ENCODE assay signal across 2 cellular contexts in genomic region chr9:18596920-18597319, GRCh38.
TF ChIP-seq lines count a peak whose summit lies in the region.

No MANE protein-coding gene starts in this region.

TF ChIP-seq in SK-N-SH, 30 proteins besides CTCF, POLR2A, EP300 and RAD21 (continued from another document):
- TF ChIP-seq GABPA (IDR thresholded peaks at IDR 0.05; ENCODE audit: low read depth) = no peak
- TF ChIP-seq NFIC (IDR thresholded peaks at IDR 0.05; ENCODE audit: borderline replicate concordance) = no peak
- no peak for TF ChIP-seq SIN3A (IDR thresholded peaks at IDR 0.05; ENCODE audit: borderline replicate concordance, low read depth, low read length)
TF ChIP-seq in SK-N-SH: peak in this region for 2.

TF ChIP-seq in SK-N-SH treated with all-trans-retinoic acid at 6 μM for 48 hours, 23 proteins besides CTCF, POLR2A, EP300 and RAD21 (continued from another document):
- TF ChIP-seq TSHZ2 (CRISPR knock-in tag; IDR thresholded peaks at IDR 0.05) (no peak), SNAI2 (CRISPR knock-in tag; IDR thresholded peaks at IDR 0.05) (no peak), PPARA (CRISPR knock-in tag; IDR thresholded peaks at IDR 0.05; ENCODE audit: borderline replicate concordance) (no peak), ZNF8 (CRISPR knock-in tag; IDR thresholded peaks at IDR 0.05) (no peak), OSR1 (CRISPR knock-in tag; IDR thresholded peaks at IDR 0.05) (no peak), ESRRG (CRISPR knock-in tag; IDR thresholded peaks at IDR 0.05) (no peak), ARNTL (CRISPR knock-in tag; IDR thresholded peaks at IDR 0.05; ENCODE audit: borderline replicate concordance, low read depth) (no peak), ZNF70 (CRISPR knock-in tag; IDR thresholded peaks at IDR 0.05) (no peak), CREB5 (CRISPR knock-in tag; IDR thresholded peaks at IDR 0.05; ENCODE audit: low read depth) (no peak)
- TF ChIP-seq, protein P1, sequence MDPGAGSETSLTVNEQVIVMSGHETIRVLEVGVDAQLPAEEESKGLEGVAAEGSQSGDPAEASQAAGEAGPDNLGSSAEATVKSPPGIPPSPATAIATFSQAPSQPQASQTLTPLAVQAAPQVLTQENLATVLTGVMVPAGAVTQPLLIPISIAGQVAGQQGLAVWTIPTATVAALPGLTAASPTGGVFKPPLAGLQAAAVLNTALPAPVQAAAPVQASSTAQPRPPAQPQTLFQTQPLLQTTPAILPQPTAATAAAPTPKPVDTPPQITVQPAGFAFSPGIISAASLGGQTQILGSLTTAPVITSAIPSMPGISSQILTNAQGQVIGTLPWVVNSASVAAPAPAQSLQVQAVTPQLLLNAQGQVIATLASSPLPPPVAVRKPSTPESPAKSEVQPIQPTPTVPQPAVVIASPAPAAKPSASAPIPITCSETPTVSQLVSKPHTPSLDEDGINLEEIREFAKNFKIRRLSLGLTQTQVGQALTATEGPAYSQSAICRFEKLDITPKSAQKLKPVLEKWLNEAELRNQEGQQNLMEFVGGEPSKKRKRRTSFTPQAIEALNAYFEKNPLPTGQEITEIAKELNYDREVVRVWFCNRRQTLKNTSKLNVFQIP (CRISPR knock-in tag; IDR thresholded peaks at IDR 0.05; ENCODE audit: borderline replicate concordance, low read depth) = no peak
- TF ChIP-seq, protein P2, sequence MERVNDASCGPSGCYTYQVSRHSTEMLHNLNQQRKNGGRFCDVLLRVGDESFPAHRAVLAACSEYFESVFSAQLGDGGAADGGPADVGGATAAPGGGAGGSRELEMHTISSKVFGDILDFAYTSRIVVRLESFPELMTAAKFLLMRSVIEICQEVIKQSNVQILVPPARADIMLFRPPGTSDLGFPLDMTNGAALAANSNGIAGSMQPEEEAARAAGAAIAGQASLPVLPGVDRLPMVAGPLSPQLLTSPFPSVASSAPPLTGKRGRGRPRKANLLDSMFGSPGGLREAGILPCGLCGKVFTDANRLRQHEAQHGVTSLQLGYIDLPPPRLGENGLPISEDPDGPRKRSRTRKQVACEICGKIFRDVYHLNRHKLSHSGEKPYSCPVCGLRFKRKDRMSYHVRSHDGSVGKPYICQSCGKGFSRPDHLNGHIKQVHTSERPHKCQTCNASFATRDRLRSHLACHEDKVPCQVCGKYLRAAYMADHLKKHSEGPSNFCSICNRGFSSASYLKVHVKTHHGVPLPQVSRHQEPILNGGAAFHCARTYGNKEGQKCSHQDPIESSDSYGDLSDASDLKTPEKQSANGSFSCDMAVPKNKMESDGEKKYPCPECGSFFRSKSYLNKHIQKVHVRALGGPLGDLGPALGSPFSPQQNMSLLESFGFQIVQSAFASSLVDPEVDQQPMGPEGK (CRISPR knock-in tag; IDR thresholded peaks at IDR 0.05; ENCODE audit: borderline replicate concordance) = no peak
